ENCODE assay signal across 1 cellular context in genomic region chr2:205025580-205026240, GRCh38.
TF ChIP-seq lines count a peak whose summit lies in the region.

No MANE protein-coding gene starts in this region.

TF ChIP-seq in SK-N-SH, 30 proteins besides CTCF, POLR2A, EP300 and RAD21 (continued from another document):
- TF ChIP-seq, protein P1, sequence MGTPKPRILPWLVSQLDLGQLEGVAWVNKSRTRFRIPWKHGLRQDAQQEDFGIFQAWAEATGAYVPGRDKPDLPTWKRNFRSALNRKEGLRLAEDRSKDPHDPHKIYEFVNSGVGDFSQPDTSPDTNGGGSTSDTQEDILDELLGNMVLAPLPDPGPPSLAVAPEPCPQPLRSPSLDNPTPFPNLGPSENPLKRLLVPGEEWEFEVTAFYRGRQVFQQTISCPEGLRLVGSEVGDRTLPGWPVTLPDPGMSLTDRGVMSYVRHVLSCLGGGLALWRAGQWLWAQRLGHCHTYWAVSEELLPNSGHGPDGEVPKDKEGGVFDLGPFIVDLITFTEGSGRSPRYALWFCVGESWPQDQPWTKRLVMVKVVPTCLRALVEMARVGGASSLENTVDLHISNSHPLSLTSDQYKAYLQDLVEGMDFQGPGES (IDR thresholded peaks at IDR 0.05; ENCODE audit: low read depth, low read length): no peak
- no peak for TF ChIP-seq TCF12 (IDR thresholded peaks at IDR 0.05)
- TF ChIP-seq, protein P2, sequence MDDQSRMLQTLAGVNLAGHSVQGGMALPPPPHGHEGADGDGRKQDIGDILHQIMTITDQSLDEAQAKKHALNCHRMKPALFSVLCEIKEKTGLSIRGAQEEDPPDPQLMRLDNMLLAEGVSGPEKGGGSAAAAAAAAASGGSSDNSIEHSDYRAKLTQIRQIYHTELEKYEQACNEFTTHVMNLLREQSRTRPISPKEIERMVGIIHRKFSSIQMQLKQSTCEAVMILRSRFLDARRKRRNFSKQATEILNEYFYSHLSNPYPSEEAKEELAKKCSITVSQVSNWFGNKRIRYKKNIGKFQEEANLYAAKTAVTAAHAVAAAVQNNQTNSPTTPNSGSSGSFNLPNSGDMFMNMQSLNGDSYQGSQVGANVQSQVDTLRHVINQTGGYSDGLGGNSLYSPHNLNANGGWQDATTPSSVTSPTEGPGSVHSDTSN (IDR thresholded peaks at IDR 0.05): no peak
